2 cellular contexts compared by ENCODE assay signal in the genomic region with DNA sequence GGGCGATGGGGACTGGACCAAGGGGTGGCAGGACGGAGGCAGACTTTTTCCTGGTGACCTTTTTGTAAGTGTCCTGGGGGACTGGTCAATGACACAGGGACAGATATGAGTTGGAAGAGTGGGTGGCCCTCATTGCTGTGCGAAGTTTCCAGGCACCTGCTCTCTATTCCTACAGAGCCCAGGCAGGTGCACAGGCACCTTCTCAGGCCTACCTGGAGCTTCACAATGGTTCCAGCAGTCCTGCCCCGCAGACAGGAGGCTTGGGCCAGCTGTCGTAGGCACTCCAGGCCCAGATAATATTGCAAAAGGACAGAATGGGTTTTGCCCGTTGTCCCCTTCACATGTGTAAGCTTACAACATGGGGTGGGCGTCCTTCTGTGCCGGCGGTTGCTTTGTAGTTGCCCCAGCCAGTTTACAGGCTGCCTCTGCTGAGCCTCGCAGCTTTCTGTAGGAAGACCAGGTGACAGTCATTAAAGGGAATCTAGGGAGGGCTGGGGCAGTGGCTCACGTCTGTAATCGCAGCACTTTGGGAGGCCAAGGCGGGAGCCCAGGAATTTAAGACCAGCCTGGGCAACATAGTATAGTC.
TF ChIP-seq lines count a peak whose summit lies in the region.

No MANE protein-coding gene starts in this region.

TF ChIP-seq in GM23338, 12 proteins besides CTCF, POLR2A, EP300 and RAD21 (continued from another document):
- TF ChIP-seq, protein P1, sequence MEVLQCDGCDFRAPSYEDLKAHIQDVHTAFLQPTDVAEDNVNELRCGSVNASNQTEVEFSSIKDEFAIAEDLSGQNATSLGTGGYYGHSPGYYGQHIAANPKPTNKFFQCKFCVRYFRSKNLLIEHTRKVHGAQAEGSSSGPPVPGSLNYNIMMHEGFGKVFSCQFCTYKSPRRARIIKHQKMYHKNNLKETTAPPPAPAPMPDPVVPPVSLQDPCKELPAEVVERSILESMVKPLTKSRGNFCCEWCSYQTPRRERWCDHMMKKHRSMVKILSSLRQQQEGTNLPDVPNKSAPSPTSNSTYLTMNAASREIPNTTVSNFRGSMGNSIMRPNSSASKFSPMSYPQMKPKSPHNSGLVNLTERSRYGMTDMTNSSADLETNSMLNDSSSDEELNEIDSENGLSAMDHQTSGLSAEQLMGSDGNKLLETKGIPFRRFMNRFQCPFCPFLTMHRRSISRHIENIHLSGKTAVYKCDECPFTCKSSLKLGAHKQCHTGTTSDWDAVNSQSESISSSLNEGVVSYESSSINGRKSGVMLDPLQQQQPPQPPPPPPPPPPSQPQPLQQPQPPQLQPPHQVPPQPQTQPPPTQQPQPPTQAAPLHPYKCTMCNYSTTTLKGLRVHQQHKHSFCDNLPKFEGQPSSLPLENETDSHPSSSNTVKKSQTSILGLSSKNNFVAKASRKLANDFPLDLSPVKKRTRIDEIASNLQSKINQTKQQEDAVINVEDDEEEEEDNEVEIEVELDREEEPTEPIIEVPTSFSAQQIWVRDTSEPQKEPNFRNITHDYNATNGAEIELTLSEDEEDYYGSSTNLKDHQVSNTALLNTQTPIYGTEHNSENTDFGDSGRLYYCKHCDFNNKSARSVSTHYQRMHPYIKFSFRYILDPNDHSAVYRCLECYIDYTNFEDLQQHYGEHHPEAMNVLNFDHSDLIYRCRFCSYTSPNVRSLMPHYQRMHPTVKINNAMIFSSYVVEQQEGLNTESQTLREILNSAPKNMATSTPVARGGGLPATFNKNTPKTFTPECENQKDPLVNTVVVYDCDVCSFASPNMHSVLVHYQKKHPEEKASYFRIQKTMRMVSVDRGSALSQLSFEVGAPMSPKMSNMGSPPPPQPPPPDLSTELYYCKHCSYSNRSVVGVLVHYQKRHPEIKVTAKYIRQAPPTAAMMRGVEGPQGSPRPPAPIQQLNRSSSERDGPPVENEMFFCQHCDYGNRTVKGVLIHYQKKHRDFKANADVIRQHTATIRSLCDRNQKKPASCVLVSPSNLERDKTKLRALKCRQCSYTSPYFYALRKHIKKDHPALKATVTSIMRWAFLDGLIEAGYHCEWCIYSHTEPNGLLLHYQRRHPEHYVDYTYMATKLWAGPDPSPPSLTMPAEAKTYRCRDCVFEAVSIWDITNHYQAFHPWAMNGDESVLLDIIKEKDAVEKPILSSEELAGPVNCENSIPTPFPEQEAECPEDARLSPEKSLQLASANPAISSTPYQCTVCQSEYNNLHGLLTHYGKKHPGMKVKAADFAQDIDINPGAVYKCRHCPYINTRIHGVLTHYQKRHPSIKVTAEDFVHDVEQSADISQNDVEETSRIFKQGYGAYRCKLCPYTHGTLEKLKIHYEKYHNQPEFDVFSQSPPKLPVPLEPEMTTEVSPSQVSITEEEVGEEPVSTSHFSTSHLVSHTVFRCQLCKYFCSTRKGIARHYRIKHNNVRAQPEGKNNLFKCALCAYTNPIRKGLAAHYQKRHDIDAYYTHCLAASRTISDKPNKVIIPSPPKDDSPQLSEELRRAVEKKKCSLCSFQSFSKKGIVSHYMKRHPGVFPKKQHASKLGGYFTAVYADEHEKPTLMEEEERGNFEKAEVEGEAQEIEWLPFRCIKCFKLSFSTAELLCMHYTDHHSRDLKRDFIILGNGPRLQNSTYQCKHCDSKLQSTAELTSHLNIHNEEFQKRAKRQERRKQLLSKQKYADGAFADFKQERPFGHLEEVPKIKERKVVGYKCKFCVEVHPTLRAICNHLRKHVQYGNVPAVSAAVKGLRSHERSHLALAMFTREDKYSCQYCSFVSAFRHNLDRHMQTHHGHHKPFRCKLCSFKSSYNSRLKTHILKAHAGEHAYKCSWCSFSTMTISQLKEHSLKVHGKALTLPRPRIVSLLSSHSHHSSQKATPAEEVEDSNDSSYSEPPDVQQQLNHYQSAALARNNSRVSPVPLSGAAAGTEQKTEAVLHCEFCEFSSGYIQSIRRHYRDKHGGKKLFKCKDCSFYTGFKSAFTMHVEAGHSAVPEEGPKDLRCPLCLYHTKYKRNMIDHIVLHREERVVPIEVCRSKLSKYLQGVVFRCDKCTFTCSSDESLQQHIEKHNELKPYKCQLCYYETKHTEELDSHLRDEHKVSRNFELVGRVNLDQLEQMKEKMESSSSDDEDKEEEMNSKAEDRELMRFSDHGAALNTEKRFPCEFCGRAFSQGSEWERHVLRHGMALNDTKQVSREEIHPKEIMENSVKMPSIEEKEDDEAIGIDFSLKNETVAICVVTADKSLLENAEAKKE (CRISPR knock-in tag; IDR thresholded peaks at IDR 0.05), result no peak
- TF ChIP-seq, protein P2, sequence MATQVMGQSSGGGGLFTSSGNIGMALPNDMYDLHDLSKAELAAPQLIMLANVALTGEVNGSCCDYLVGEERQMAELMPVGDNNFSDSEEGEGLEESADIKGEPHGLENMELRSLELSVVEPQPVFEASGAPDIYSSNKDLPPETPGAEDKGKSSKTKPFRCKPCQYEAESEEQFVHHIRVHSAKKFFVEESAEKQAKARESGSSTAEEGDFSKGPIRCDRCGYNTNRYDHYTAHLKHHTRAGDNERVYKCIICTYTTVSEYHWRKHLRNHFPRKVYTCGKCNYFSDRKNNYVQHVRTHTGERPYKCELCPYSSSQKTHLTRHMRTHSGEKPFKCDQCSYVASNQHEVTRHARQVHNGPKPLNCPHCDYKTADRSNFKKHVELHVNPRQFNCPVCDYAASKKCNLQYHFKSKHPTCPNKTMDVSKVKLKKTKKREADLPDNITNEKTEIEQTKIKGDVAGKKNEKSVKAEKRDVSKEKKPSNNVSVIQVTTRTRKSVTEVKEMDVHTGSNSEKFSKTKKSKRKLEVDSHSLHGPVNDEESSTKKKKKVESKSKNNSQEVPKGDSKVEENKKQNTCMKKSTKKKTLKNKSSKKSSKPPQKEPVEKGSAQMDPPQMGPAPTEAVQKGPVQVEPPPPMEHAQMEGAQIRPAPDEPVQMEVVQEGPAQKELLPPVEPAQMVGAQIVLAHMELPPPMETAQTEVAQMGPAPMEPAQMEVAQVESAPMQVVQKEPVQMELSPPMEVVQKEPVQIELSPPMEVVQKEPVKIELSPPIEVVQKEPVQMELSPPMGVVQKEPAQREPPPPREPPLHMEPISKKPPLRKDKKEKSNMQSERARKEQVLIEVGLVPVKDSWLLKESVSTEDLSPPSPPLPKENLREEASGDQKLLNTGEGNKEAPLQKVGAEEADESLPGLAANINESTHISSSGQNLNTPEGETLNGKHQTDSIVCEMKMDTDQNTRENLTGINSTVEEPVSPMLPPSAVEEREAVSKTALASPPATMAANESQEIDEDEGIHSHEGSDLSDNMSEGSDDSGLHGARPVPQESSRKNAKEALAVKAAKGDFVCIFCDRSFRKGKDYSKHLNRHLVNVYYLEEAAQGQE (IDR thresholded peaks at IDR 0.05; ENCODE audit: unreplicated experiment), result no peak
- no peak for TF ChIP-seq CREB1 (CRISPR knock-in tag; IDR thresholded peaks at IDR 0.05; ENCODE audit: low read depth)
- no peak for TF ChIP-seq EZH2phosphoT487 (IDR thresholded peaks at IDR 0.05; ENCODE audit: unreplicated experiment)
- TF ChIP-seq ZNF114 (CRISPR knock-in tag; IDR thresholded peaks at IDR 0.05), result no peak

TF ChIP-seq in WTC11, 78 proteins besides CTCF, POLR2A, EP300 and RAD21 (continued from another document):
- TF ChIP-seq, protein P3, sequence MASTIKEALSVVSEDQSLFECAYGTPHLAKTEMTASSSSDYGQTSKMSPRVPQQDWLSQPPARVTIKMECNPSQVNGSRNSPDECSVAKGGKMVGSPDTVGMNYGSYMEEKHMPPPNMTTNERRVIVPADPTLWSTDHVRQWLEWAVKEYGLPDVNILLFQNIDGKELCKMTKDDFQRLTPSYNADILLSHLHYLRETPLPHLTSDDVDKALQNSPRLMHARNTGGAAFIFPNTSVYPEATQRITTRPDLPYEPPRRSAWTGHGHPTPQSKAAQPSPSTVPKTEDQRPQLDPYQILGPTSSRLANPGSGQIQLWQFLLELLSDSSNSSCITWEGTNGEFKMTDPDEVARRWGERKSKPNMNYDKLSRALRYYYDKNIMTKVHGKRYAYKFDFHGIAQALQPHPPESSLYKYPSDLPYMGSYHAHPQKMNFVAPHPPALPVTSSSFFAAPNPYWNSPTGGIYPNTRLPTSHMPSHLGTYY (CRISPR knock-in tag; IDR thresholded peaks at IDR 0.05), result no peak; the same call in none of the 2 replicates
- TF ChIP-seq ZNF423 (CRISPR knock-in tag; IDR thresholded peaks at IDR 0.05) (no peak), PRRX2 (CRISPR knock-in tag; IDR thresholded peaks at IDR 0.05) (peak; percentile 84), CREB1 (CRISPR knock-in tag; IDR thresholded peaks at IDR 0.05) (no peak; the same call in 1 of the 2 replicates), NFYB (CRISPR knock-in tag; conservative IDR thresholded peaks at IDR 0.05; ENCODE audit: low read depth) (no peak), EMX1 (CRISPR knock-in tag; IDR thresholded peaks at IDR 0.05) (peak; percentile 83)
TF ChIP-seq in WTC11: peak in this region for 4.
